In the genomic region with DNA sequence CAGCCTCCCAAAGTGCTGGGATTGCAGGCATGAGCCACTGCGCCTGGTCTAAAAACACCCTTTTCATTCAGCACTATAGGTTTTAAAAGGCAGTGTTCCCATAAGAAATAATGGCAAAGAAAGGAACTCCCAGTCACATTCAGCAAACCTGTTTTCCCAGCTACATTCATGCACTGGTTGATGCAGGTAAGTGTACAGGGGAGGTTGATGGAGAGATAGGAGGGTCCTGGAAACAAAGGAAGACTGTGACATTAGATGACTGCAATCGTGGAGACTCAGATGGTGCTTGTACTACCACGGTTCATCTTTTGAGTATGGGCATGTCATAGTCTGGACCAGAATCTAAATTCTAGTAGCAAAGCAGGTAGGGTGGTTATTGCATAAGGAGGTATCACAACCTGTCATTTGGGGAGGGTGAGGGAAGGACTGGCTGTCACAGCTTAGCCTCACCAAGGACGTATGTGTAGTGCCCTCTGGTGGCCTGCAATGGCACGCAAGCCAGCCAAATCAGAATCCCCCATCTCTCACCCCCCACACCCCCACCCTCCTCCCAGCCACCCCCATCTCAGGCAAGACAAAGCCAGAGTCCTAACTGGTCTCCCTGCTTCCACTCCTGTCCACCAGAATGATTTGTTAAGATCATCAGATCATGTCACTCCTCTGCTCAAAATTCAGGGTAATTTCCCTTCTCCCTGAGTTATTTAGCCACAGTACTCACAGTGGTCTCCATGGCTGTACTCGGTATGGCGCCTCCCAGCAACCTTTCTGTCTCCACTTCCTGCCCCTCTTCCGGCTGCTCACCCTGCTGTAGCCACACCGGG, we compare ENCODE assay signal across 8 cellular contexts. TPM values are rescaled to one million over a fixed set of nuclear protein-coding genes. Genes with fewer than 3 reads are reported as not detected.
A peak's percentile ranks its signal among the peaks of the same experiment; 100 is the strongest.
DNase-seq lines count a peak whose midpoint lies in the region; ATAC-seq and TF ChIP-seq lines count a peak whose summit lies in the region.

No MANE protein-coding gene starts in this region.

- H3K9me3 ChIP-seq in psoas muscle = no peaks in the 10 kb centered on the region

- intact Hi-C loops in psoas muscle (cut with DNase I) = loop anchor here (2.0 to 5.0 kb wide), 4 partner anchors 47 to 115 kb away; no protein-coding TSS in a partner anchor

- no peaks in the 10 kb centered on the region for H3K36me3 ChIP-seq in psoas muscle (ENCODE audit: insufficient read depth in 1 of 2, low read depth in 1 of 2)

- H3K27me3 ChIP-seq in psoas muscle (ENCODE audit: insufficient read depth in 3 of 3, low read length in 2 of 3) = no peaks in the 10 kb centered on the region

- DNase-seq in NCI-H1436 (lab: John Stamatoyannopoulos, UW) (peak; percentile 79), NCI-H1436 treated with DMSO at 0.1 percent for 48 hours (lab: John Stamatoyannopoulos, UW) (no peak), RPMI8226 (peak; percentile 83), globus pallidus (ENCODE audit: low spot score) (peak; percentile 15), psoas muscle (peak; percentile 40 to 68)
- DNase-seq in activated effector memory CD4-positive, alpha-beta T cell treated with Interleukin-2 at 50 U/mL for 16 hours = peak; percentile 37

- peak; percentile 65 for TF ChIP-seq CTCF in psoas muscle (IDR thresholded peaks at IDR 0.05)

- H3K4me1 ChIP-seq in psoas muscle = no peaks in the 10 kb centered on the region

- 35 to 45% (median 42%) methylated on average over 9 of the region's 9 CpGs for WGBS in psoas muscle, 3 donors

- H3K27ac ChIP-seq in psoas muscle = no peak overlapping the region

- no peak overlapping the region for H3K4me3 ChIP-seq in psoas muscle

- ATAC-seq in HG03342 (IDR thresholded peaks at IDR 0.05; ENCODE audit: unreplicated experiment) (peak; percentile 58), psoas muscle (peak; percentile 64 to 86 (median 80)), HG03378 (IDR thresholded peaks at IDR 0.05; ENCODE audit: unreplicated experiment) (no peak)

RNA-seq across cellular contexts. Expression of a gene that starts 28.8 kb away (rescaled TPM):
- total RNA-seq in psoas muscle = 10 to 100 TPM; 52.3 to 72.7 (median 59.7) TPM
- 10 to 100 TPM; 45.5 to 91.7 (median 62.8) TPM for polyA plus RNA-seq in psoas muscle

RNA-seq across cellular contexts. Expression of a gene that starts 51.3 kb away (rescaled TPM):
- total RNA-seq in psoas muscle = 1 to 10 TPM; 1.8 to 4.7 (median 2.9) TPM
- polyA plus RNA-seq in psoas muscle = 1 to 10 TPM; 2.5 to 5.5 (median 4.7) TPM

RNA-seq across cellular contexts. Expression of a gene that starts 56.0 kb away (rescaled TPM):
- 1 to 10 TPM in 3 of 4 donors, under 1 TPM in 1; 0.71 to 2.0 (median 1.5) TPM for total RNA-seq in psoas muscle
- polyA plus RNA-seq in psoas muscle = 1 to 10 TPM in 1 of 3 donors, under 1 TPM in 2; 0.44 to 1.2 (median 0.46) TPM
